ENCODE assay signal across 11 cellular contexts in genomic region chr3:123724306-123724705, GRCh38.
DNase-seq lines count a peak whose midpoint lies in the region; ATAC-seq and TF ChIP-seq lines count a peak whose summit lies in the region.
"Had no signal": no experiment of that assay in that cellular context is flagged by ENCODE, and none has a peak within 500 bp of the region (broad histone marks: within the 10 kb centered on the region; RNA-seq: fewer than 3 reads in every experiment).

No MANE protein-coding gene starts in this region.

- no peaks in the 10 kb centered on the region for H3K27me3 ChIP-seq in brain microvascular endothelial cell (replicated peaks)
- H3K27me3 ChIP-seq: upper lobe of left lung had no signal

- DNase-seq in AG08395 (ENCODE audit: low spot score) (peak; percentile 17), HT1080 (ENCODE audit: low read depth) (peak; percentile 62), brain microvascular endothelial cell (no peak), kidney tubule cell (ENCODE audit: low spot score) (peak; percentile 39), DMS53 (lab: John Stamatoyannopoulos, UW) (no peak), islet precursor cell (no peak), hippocampal formation (lab: John Stamatoyannopoulos, UW) (no peak)

- H3K27ac ChIP-seq in brain microvascular endothelial cell: no peak overlapping the region
- H3K27ac ChIP-seq: C4-2B, KMS-11, upper lobe of left lung had no signal

- ATAC-seq in GM18858 (IDR thresholded peaks at IDR 0.05; ENCODE audit: unreplicated experiment): no peak

- H3K36me3 ChIP-seq in brain microvascular endothelial cell (replicated peaks): no peaks in the 10 kb centered on the region
- H3K36me3 ChIP-seq: upper lobe of left lung had no signal

- in situ Hi-C loops in brain microvascular endothelial cell (cut with HindIII; ENCODE audit: low pct_ligation_motif_present, low sequenced_read_pairs): no loop called here

- TF ChIP-seq CTCF in brain microvascular endothelial cell (IDR thresholded peaks at IDR 0.05; ENCODE audit: low read depth, low read length, missing control alignments): peak; percentile 53

- no peak overlapping the region for H3K4me3 ChIP-seq in brain microvascular endothelial cell (ENCODE audit: low read depth, low read length)
- H3K4me3 ChIP-seq: upper lobe of left lung had no signal

Comparison
In these comparisons a context has a peak if more than half of its experiments do, and no peak if none do; other contexts are left out.
1. DNase-seq: peak in AG08395 (single experiment), HT1080 (single experiment) and kidney tubule cell (single experiment); none in brain microvascular endothelial cell (single experiment), DMS53 (single experiment), islet precursor cell (single experiment) and hippocampal formation (0 of 2).